ENCODE assay signal across 10 cellular contexts in the genomic region with DNA sequence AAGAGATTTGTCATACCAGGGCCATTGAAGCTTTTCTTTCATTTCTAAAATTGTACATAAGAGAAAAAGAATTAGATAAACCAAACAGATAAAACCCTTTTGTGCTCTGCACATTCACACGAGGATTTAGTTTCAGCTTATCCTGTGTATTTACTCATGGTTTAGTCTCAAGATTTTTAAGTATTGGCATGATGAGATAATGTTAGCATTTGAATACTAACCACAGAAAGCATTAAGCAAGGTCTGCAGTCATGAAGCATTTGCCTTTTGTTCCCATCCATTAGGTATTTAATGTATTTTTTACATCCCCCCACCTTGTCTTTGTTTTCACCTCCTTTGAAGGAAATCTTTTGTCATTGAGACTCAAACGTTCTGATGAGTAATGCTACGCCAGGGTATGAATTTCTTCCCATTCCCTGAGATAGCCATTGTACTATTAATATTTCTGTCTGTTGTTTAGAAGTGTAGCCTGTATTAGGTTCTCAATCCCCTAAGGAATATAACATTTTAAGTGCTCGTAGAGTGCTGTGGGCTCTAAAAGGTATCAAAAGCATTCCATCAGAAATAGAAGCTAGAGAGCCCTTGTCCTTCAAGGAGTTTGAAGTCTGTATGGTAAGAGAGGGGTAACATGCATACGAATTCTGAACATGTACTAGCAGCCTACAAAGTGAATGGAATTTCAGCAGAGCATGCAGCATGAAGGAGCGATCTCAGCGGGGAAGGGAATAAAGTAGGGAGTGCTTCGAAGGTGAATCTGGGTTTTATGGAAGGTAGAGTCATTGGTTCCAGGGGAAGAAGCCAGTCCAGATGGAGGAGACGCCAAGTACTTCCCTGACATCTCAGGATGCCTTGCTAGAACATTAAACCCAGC.
DNase-seq lines count a peak whose midpoint lies in the region; ATAC-seq and TF ChIP-seq lines count a peak whose summit lies in the region.
"Had no signal": no experiment of that assay in that cellular context is flagged by ENCODE, and none has a peak within 500 bp of the region (broad histone marks: within the 10 kb centered on the region; RNA-seq: fewer than 3 reads in every experiment).

No MANE protein-coding gene starts in this region.

- no peak overlapping the region for H3K4me3 Mint-ChIP-seq in stimulated activated memory B cell treated with anti-CD40 and anti-IgM and Interleukin-4, amounts not matched to agents 10 μg/mL and 1 μg/mL and 100 μg/mL, for 72 hours
- H3K4me3 Mint-ChIP-seq in nephron progenitor cell, result no peak overlapping the region

- peaks cover 35% of the 10 kb centered on the region for H3K4me1 Mint-ChIP-seq in stimulated activated memory B cell treated with anti-CD40 and anti-IgM and Interleukin-4, amounts not matched to agents 10 μg/mL and 1 μg/mL and 100 μg/mL, for 72 hours
- peaks cover 17% of the 10 kb centered on the region for H3K4me1 Mint-ChIP-seq in nephron progenitor cell

- peaks cover 9% of the 10 kb centered on the region for H3K36me3 Mint-ChIP-seq in stimulated activated memory B cell treated with anti-CD40 and anti-IgM and Interleukin-4, amounts not matched to agents 10 μg/mL and 1 μg/mL and 100 μg/mL, for 72 hours
- no peaks in the 10 kb centered on the region for H3K36me3 Mint-ChIP-seq in nephron progenitor cell (ENCODE audit: low read depth)

- H3K9me3 ChIP-seq in adipocyte (ENCODE audit: control insufficient read depth, low read length), result no peaks in the 10 kb centered on the region

- H3K9ac ChIP-seq in adipocyte (ENCODE audit: low read length), result no peak overlapping the region

- DNase-seq in AG09319 (ENCODE audit: extremely low read depth, low read depth), result peak; percentile 54
- DNase-seq in HS-5 (ENCODE audit: low read depth), result peak; percentile 19
- DNase-seq in adipocyte (ENCODE audit: low read depth), result peak; percentile 79
- DNase-seq in kidney glomerular epithelial cell (lab: John Stamatoyannopoulos, UW), result peak; percentile 43
- no peak for DNase-seq in nephron progenitor cell
- DNase-seq: left colon; stimulated activated CD4-positive, alpha-beta T cell treated with anti-CD3 and anti-CD28 coated beads, Interleukin-1b, Interleukin-23, amount 100 ng/mL, for 48 hours had no signal

- H3K9me3 Mint-ChIP-seq in stimulated activated memory B cell treated with anti-CD40 and anti-IgM and Interleukin-4, amounts not matched to agents 10 μg/mL and 1 μg/mL and 100 μg/mL, for 72 hours, result no peaks in the 10 kb centered on the region
- H3K9me3 Mint-ChIP-seq in nephron progenitor cell, result peaks cover 7% of the 10 kb centered on the region

- H3K27me3 Mint-ChIP-seq in stimulated activated memory B cell treated with anti-CD40 and anti-IgM and Interleukin-4, amounts not matched to agents 10 μg/mL and 1 μg/mL and 100 μg/mL, for 72 hours, result no peaks in the 10 kb centered on the region
- H3K27me3 Mint-ChIP-seq in nephron progenitor cell (ENCODE audit: low read depth, poor library complexity), result no peaks in the 10 kb centered on the region

- TF ChIP-seq CTCF in AG09319 (IDR thresholded peaks at IDR 0.05; ENCODE audit: low read depth, low read length) (no peak), nephron progenitor cell (IDR thresholded peaks at IDR 0.05) (no peak)

- H3K27me3 ChIP-seq in adipocyte (replicated peaks; ENCODE audit: control insufficient read depth, insufficient read depth, low read length), result no peaks in the 10 kb centered on the region

- no peaks in the 10 kb centered on the region for H3K36me3 ChIP-seq in adipocyte (ENCODE audit: control insufficient read depth, insufficient read depth, low read length, severe bottlenecking)

- ATAC-seq in stimulated activated memory B cell treated with anti-CD40 and anti-IgM and Interleukin-4, amounts not matched to agents 10 μg/mL and 1 μg/mL and 100 μg/mL, for 72 hours, result no peak
- ATAC-seq in GM19023 (IDR thresholded peaks at IDR 0.05; ENCODE audit: unreplicated experiment) (no peak), GM21447 (IDR thresholded peaks at IDR 0.05; ENCODE audit: unreplicated experiment) (no peak)
- ATAC-seq: left colon had no signal

- peaks cover 36% of the 10 kb centered on the region for H3K4me1 ChIP-seq in adipocyte (ENCODE audit: control insufficient read depth, insufficient read depth, low read length)

- no peak overlapping the region for H3K4me3 ChIP-seq in adipocyte (ENCODE audit: low read length)

- no peak overlapping the region for H3K27ac Mint-ChIP-seq in stimulated activated memory B cell treated with anti-CD40 and anti-IgM and Interleukin-4, amounts not matched to agents 10 μg/mL and 1 μg/mL and 100 μg/mL, for 72 hours
- H3K27ac Mint-ChIP-seq in nephron progenitor cell, result no peak overlapping the region
